ENCODE assay signal across 28 cellular contexts in the genomic region with DNA sequence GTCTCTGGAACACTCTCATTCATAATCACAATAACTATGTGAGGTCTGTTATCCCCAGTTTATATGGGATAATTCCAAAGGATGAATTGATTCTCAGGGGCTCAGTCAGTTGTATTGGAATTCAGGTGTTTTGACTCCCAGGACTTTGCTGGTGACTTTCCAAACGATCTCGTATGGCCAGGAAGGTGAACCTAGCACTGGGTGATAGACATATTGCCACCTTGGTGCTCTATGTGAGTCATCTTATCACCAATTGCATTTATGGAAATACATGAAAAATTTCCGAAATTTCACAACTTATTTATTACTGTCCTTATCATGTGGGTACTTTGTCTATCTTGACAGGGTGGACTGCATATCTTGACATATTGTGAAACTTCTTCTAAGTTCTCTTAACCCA.
"Had no signal": no experiment of that assay in that cellular context is flagged by ENCODE, and none has a peak within 500 bp of the region (broad histone marks: within the 10 kb centered on the region; RNA-seq: fewer than 3 reads in every experiment).

No MANE protein-coding gene starts in this region.

- H3K4me1 Mint-ChIP-seq: naive thymus-derived CD4-positive, alpha-beta T cell; natural killer cell; nephron; neural crest cell; stimulated activated effector memory CD8-positive, alpha-beta T cell treated with anti-CD3 and anti-CD28 coated beads, Interleukin-12 subunit alpha, Interleukin-12 subunit beta, amount 100 ng/mL, for 72 hours; stimulated activated naive B cell treated with anti-CD40 and anti-IgM and Interleukin-4, amounts not matched to agents 10 μg/mL and 1 μg/mL and 100 μg/mL, for 72 hours had no signal

- H3K36me3 Mint-ChIP-seq: naive thymus-derived CD4-positive, alpha-beta T cell; natural killer cell; stimulated activated effector memory CD8-positive, alpha-beta T cell treated with anti-CD3 and anti-CD28 coated beads, Interleukin-12 subunit alpha, Interleukin-12 subunit beta, amount 100 ng/mL, for 72 hours; stimulated activated naive B cell treated with anti-CD40 and anti-IgM and Interleukin-4, amounts not matched to agents 10 μg/mL and 1 μg/mL and 100 μg/mL, for 72 hours; type B pancreatic cell had no signal

- H3K4me3 ChIP-seq: ovary, psoas muscle, right lobe of liver, sigmoid colon, suprapubic skin, testis, tibial artery, transverse colon, upper lobe of right lung, uterus had no signal

- H3K4me3 Mint-ChIP-seq: naive thymus-derived CD4-positive, alpha-beta T cell; natural killer cell; nephron; neural crest cell; stimulated activated effector memory CD8-positive, alpha-beta T cell treated with anti-CD3 and anti-CD28 coated beads, Interleukin-12 subunit alpha, Interleukin-12 subunit beta, amount 100 ng/mL, for 72 hours; stimulated activated naive B cell treated with anti-CD40 and anti-IgM and Interleukin-4, amounts not matched to agents 10 μg/mL and 1 μg/mL and 100 μg/mL, for 72 hours; stimulated activated naive CD8-positive, alpha-beta T cell treated with anti-CD3 and anti-CD28 coated beads, Interleukin-15, Interleukin-2, amounts not matched to agents 100 ng/mL and 50 ng/mL, for 24 hours; type B pancreatic cell had no signal

- ATAC-seq: naive thymus-derived CD4-positive, alpha-beta T cell; natural killer cell; psoas muscle; right cardiac atrium; stimulated activated effector memory CD8-positive, alpha-beta T cell treated with anti-CD3 and anti-CD28 coated beads, Interleukin-12 subunit alpha, Interleukin-12 subunit beta, amount 100 ng/mL, for 72 hours; stimulated activated naive B cell treated with anti-CD40 and anti-IgM and Interleukin-4, amounts not matched to agents 10 μg/mL and 1 μg/mL and 100 μg/mL, for 72 hours; upper lobe of right lung had no signal

- DNase-seq: naive thymus-derived CD4-positive, alpha-beta T cell; natural killer cell; nucleus accumbens; ovary; psoas muscle; right cardiac atrium; sigmoid colon; small intestine; stimulated activated CD4-positive, alpha-beta T cell treated with anti-CD3 and anti-CD28 coated beads, Interleukin-15, amount 100 ng/mL, for 24 hours; stimulated activated CD4-positive, alpha-beta T cell treated with anti-CD3 and anti-CD28 coated beads, Interleukin-2, amount 100 ng/mL, for 24 hours; stimulated activated CD4-positive, alpha-beta T cell treated with anti-CD3 and anti-CD28 coated beads, Interleukin-2, amount 100 ng/mL, for 48 hours; stimulated activated CD4-positive, alpha-beta T cell treated with anti-CD3 and anti-CD28 coated beads, Interleukin-4, amount 100 ng/mL, for 24 hours; stimulated activated naive B cell treated with anti-CD40 and anti-IgM and Interleukin-4, amounts not matched to agents 10 μg/mL and 1 μg/mL and 100 μg/mL, for 72 hours; stimulated activated naive CD4-positive, alpha-beta T cell treated with Interleukin-2 at 50 U/mL for 16 hours; substantia nigra; testis; tibial artery; transverse colon; upper lobe of right lung; uterus had no signal

- H3K4me1 ChIP-seq: psoas muscle, sigmoid colon, suprapubic skin, testis, tibial artery, transverse colon, upper lobe of right lung, uterus had no signal

- H3K27ac ChIP-seq: neutrophil, ovary, psoas muscle, sigmoid colon, suprapubic skin, testis, tibial artery, transverse colon, upper lobe of right lung, uterus had no signal

- H3K36me3 ChIP-seq: neutrophil, ovary, right lobe of liver, sigmoid colon, suprapubic skin, tibial artery, transverse colon, upper lobe of right lung, uterus had no signal

- H3K9me3 ChIP-seq: neutrophil, ovary, psoas muscle, right lobe of liver, sigmoid colon, suprapubic skin, testis, tibial artery, transverse colon, upper lobe of right lung, uterus had no signal

- H3K27ac Mint-ChIP-seq: naive thymus-derived CD4-positive, alpha-beta T cell; natural killer cell; nephron; stimulated activated effector memory CD8-positive, alpha-beta T cell treated with anti-CD3 and anti-CD28 coated beads, Interleukin-12 subunit alpha, Interleukin-12 subunit beta, amount 100 ng/mL, for 72 hours; stimulated activated naive B cell treated with anti-CD40 and anti-IgM and Interleukin-4, amounts not matched to agents 10 μg/mL and 1 μg/mL and 100 μg/mL, for 72 hours; stimulated activated naive CD8-positive, alpha-beta T cell treated with anti-CD3 and anti-CD28 coated beads, Interleukin-15, Interleukin-2, amounts not matched to agents 100 ng/mL and 50 ng/mL, for 24 hours; type B pancreatic cell had no signal

- H3K27me3 ChIP-seq: neutrophil, ovary, right lobe of liver, sigmoid colon, suprapubic skin, testis, tibial artery, transverse colon, upper lobe of right lung, uterus had no signal

- H3K9me3 Mint-ChIP-seq: type B pancreatic cell had no signal

- H3K27me3 Mint-ChIP-seq: stimulated activated naive B cell treated with anti-CD40 and anti-IgM and Interleukin-4, amounts not matched to agents 10 μg/mL and 1 μg/mL and 100 μg/mL, for 72 hours; stimulated activated naive CD8-positive, alpha-beta T cell treated with anti-CD3 and anti-CD28 coated beads, Interleukin-15, Interleukin-2, amounts not matched to agents 100 ng/mL and 50 ng/mL, for 24 hours had no signal
